Comparison of ENCODE assay signal across 8 cellular contexts in genomic region chr3:4584537-4585249, GRCh38.
DNase-seq lines count a peak whose midpoint lies in the region; ATAC-seq and TF ChIP-seq lines count a peak whose summit lies in the region.

No MANE protein-coding gene starts in this region.

- no peaks in the 10 kb centered on the region for H3F3A ChIP-seq in smooth muscle cell (ENCODE audit: low read depth)

- H3K4me1 ChIP-seq in smooth muscle cell (ENCODE audit: low read depth): peaks cover 14% of the 10 kb centered on the region

- peaks cover 9% of the 10 kb centered on the region for H3K36me3 Mint-ChIP-seq in activated B cell treated with CpG ODN at 0.5 μM for 24 hours (ENCODE audit: low read depth)

- ATAC-seq in HG02610 (IDR thresholded peaks at IDR 0.05; ENCODE audit: unreplicated experiment) (peak; percentile 50), activated B cell treated with CpG ODN at 0.5 μM for 24 hours (ENCODE audit: low read depth) (peak; percentile 30), HG03196 (IDR thresholded peaks at IDR 0.05; ENCODE audit: unreplicated experiment) (no peak)

- H4K20me1 ChIP-seq in smooth muscle cell (ENCODE audit: low read depth): no peaks in the 10 kb centered on the region

- DNase-seq in GM12864 (ENCODE audit: low read depth) (no peak), activated B cell treated with CpG ODN at 0.5 μM for 24 hours (no peak), head of caudate nucleus (peak in 33 of 42 donors; percentile 20 to 83 (median 51)), smooth muscle cell (lab: John Stamatoyannopoulos, UW; ENCODE audit: unreplicated experiment) (no peak), activated gamma-delta T cell (lab: John Stamatoyannopoulos, UW) (no peak), GM19240 (ENCODE audit: insufficient read length, low spot score) (no peak)

- peaks cover 85% of the 10 kb centered on the region for H3K4me1 Mint-ChIP-seq in activated B cell treated with CpG ODN at 0.5 μM for 24 hours

- no peaks in the 10 kb centered on the region for H3K36me3 ChIP-seq in smooth muscle cell (ENCODE audit: low read depth)

- POLR2A ChIA-PET in activated B cell treated with CpG ODN at 0.5 μM for 24 hours (lab: Charles Lee): interaction anchor here (0.6 to 2.9 kb wide), 6 partner anchors 12 to 442 kb away, joined by 3 to 10 read pairs (median 4); partner anchors contain the start of genes ITPR1 and SUMF1

- WGBS in smooth muscle cell (ENCODE audit: low lambda C conversion rate): 83% methylated on average over 10 of the region's 10 CpGs

- H3K79me2 ChIP-seq in smooth muscle cell (ENCODE audit: low read depth): no peaks in the 10 kb centered on the region

- intact Hi-C loops in activated B cell treated with CpG ODN at 0.5 μM for 24 hours (cut with micrococcal nuclease) (loop anchor here (1.0 to 5.0 kb wide), 2 partner anchors 11 to 77 kb away; no protein-coding TSS in a partner anchor), head of caudate nucleus (cut with DNase I) (no loop called here)

- no peak overlapping the region for H3K27ac ChIP-seq in smooth muscle cell (ENCODE audit: low read depth)

- peak overlapping the region; percentile 91 for H3K27ac Mint-ChIP-seq in activated B cell treated with CpG ODN at 0.5 μM for 24 hours

- H3K4me3 Mint-ChIP-seq in activated B cell treated with CpG ODN at 0.5 μM for 24 hours: peak overlapping the region; percentile 85

- no peaks in the 10 kb centered on the region for H3K27me3 Mint-ChIP-seq in activated B cell treated with CpG ODN at 0.5 μM for 24 hours

- no peak overlapping the region for H3K9ac ChIP-seq in smooth muscle cell (ENCODE audit: low read depth)

- H3K27me3 ChIP-seq in smooth muscle cell (ENCODE audit: low read depth): no peaks in the 10 kb centered on the region

- TF ChIP-seq CTCF in GM12864 (IDR thresholded peaks at IDR 0.05; ENCODE audit: low read depth, low read length, missing control alignments) (no peak), activated B cell treated with CpG ODN at 0.5 μM for 24 hours (IDR thresholded peaks at IDR 0.05) (no peak), smooth muscle cell (IDR thresholded peaks at IDR 0.05; ENCODE audit: borderline replicate concordance, insufficient read depth, poor library complexity, severe bottlenecking) (no peak)

- peak overlapping the region; percentile 12 for H3K4me2 ChIP-seq in smooth muscle cell

- H3K4me3 ChIP-seq in GM12864 (ENCODE audit: low read depth, low read length) (peak overlapping the region; percentile 45), smooth muscle cell (no peak overlapping the region)

- no peak overlapping the region for H2AFZ ChIP-seq in smooth muscle cell (ENCODE audit: low read depth)

- CTCF ChIA-PET in activated B cell treated with CpG ODN at 0.5 μM for 24 hours (lab: Charles Lee): interaction anchor here (1.6 to 1.9 kb wide), 3 partner anchors 49 to 234 kb away, joined by 4 to 7 read pairs (median 5); no protein-coding TSS in a partner anchor

- H3K9me3 Mint-ChIP-seq in activated B cell treated with CpG ODN at 0.5 μM for 24 hours: no peaks in the 10 kb centered on the region

- no peaks in the 10 kb centered on the region for H3K9me3 ChIP-seq in smooth muscle cell (replicated peaks; ENCODE audit: low read depth)

Comparison
In these comparisons a context has a peak if more than half of its experiments do, and no peak if none do; other contexts are left out.
1. DNase-seq: peak in head of caudate nucleus (33 of 42); none in GM12864 (single experiment), activated B cell treated with CpG ODN at 0.5 μM for 24 hours (single experiment), smooth muscle cell (single experiment), activated gamma-delta T cell (single experiment) and GM19240 (single experiment).